1 cellular context compared by ENCODE assay signal in the genomic region with DNA sequence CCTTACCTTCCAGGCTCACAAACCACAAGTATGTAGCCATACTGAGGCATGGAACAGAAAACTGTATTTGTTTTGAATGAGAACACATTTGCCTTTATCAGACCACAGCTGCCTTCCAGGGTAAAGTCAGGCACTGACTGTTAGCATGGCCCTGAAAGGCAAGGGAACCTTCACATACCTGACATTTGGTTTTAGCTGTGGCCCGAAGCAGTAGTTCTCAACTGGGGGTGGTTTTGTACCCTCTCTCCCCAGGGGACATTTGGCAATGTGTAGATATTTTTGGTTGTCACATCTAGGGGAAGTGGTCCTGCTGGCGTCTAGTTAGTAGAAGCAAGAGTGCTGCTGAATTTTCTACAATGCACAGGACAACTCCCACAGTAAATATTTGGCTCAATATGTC.
TF ChIP-seq lines count a peak whose summit lies in the region.

No MANE protein-coding gene starts in this region.

TF ChIP-seq in HepG2, 621 proteins besides CTCF, POLR2A, EP300 and RAD21:
- TF ChIP-seq SSRP1 (CRISPR knock-in tag; IDR thresholded peaks at IDR 0.05) (peak; percentile 82; the same call in 1 of the 2 replicates), POLR2AphosphoS2 (IDR thresholded peaks at IDR 0.05; ENCODE audit: low read depth, low read length) (peak; percentile 98), POLR2AphosphoS5 (IDR thresholded peaks at IDR 0.05; ENCODE audit: low read depth, low read length) (peak; percentile 61), ZNF333 (CRISPR knock-in tag; IDR thresholded peaks at IDR 0.05; ENCODE audit: borderline replicate concordance) (no peak), POLR2G (IDR thresholded peaks at IDR 0.05; ENCODE audit: low read depth, low read length) (peak; percentile 36; the same call in 1 of the 2 replicates), ZC3H13 (CRISPR knock-in tag; IDR thresholded peaks at IDR 0.05) (0 out of 2 replicates have a peak, but pooled peaks have one; percentile 38), ZNF782 (CRISPR knock-in tag; IDR thresholded peaks at IDR 0.05; ENCODE audit: borderline replicate concordance) (no peak), KLF9 (CRISPR knock-in tag; IDR thresholded peaks at IDR 0.05; ENCODE audit: low read depth) (no peak), ZNF629 (CRISPR knock-in tag; conservative IDR thresholded peaks at IDR 0.05) (no peak), NR2F1 (CRISPR knock-in tag; IDR thresholded peaks at IDR 0.05) (0 out of 4 replicates have a peak, but pooled peaks of 1 of the 2 experiments have one; percentile 17), RBFOX2 (IDR thresholded peaks at IDR 0.05; ENCODE audit: low read depth, low read length) (peak; percentile 2; the same call in 1 of the 2 replicates), RBM22 (optimal IDR thresholded peaks at IDR 0.05; ENCODE audit: low read length) (peak; percentile 91), GTF2F1 (IDR thresholded peaks at IDR 0.05; ENCODE audit: low read length) (no peak), ELF4 (CRISPR knock-in tag; IDR thresholded peaks at IDR 0.05; ENCODE audit: borderline replicate concordance) (no peak)
- TF ChIP-seq, protein P1, sequence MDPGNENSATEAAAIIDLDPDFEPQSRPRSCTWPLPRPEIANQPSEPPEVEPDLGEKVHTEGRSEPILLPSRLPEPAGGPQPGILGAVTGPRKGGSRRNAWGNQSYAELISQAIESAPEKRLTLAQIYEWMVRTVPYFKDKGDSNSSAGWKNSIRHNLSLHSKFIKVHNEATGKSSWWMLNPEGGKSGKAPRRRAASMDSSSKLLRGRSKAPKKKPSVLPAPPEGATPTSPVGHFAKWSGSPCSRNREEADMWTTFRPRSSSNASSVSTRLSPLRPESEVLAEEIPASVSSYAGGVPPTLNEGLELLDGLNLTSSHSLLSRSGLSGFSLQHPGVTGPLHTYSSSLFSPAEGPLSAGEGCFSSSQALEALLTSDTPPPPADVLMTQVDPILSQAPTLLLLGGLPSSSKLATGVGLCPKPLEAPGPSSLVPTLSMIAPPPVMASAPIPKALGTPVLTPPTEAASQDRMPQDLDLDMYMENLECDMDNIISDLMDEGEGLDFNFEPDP (CRISPR knock-in tag; conservative IDR thresholded peaks at IDR 0.05): 0 out of 2 replicates have a peak, but pooled peaks have one; percentile 9
- TF ChIP-seq, protein P2, sequence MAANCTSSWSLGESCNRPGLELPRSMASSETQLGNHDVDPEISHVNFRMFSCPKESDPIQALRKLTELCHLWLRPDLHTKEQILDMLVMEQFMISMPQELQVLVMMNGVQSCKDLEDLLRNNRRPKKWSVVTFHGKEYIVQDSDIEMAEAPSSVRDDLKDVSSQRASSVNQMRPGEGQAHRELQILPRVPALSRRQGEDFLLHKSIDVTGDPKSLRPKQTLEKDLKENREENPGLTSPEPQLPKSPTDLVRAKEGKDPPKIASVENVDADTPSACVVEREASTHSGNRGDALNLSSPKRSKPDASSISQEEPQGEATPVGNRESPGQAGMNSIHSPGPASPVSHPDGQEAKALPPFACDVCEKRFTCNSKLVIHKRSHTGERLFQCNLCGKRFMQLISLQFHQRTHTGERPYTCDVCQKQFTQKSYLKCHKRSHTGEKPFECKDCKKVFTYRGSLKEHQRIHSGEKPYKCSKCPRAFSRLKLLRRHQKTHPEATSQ (CRISPR knock-in tag; IDR thresholded peaks at IDR 0.05; ENCODE audit: borderline replicate concordance): no peak
